10 cellular contexts compared by ENCODE assay signal in the genomic region with DNA sequence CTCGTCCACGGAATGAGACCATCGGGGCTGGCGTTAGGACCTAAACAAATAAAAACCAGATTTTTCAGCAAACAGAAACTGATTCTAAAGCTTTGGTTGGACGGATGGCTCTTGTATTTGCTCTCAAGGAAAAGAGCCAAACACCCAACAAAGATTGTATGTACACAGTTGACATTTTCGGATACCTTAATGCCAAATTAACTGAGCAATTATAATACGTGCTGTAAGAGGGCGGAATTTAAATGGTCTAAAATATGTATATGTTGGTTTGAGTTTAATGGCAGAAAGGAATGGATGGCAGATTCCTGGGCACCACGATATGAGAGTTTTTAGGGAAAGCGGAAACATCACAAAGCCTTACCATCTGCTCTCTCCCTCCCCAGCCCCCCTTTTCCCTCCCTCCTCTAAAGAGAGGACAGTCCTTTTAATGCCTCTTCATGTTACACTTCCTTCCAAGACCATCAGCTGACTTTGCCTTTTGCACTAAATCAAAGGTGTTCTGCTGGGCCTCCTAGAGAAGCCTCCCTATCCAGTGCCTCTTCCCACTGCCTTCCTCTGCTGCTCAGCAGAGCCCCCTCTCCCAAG. TPM values are rescaled to one million over a fixed set of nuclear protein-coding genes. Genes with fewer than 3 reads are reported as not detected.
A peak's percentile ranks its signal among the peaks of the same experiment; 100 is the strongest.
DNase-seq lines count a peak whose midpoint lies in the region; ATAC-seq and TF ChIP-seq lines count a peak whose summit lies in the region.
"Had no signal": no experiment of that assay in that cellular context is flagged by ENCODE, and none has a peak within 500 bp of the region (broad histone marks: within the 10 kb centered on the region; RNA-seq: fewer than 3 reads in every experiment).

No MANE protein-coding gene starts in this region.

- H3K4me1 ChIP-seq in cardiac muscle cell (ENCODE audit: low read depth) = peaks cover 8% of the 10 kb centered on the region
- peaks cover 40% of the 10 kb centered on the region for H3K4me1 ChIP-seq in PC-9 (replicated peaks; ENCODE audit: insufficient read depth)
- H3K4me1 ChIP-seq in right cardiac atrium (ENCODE audit: control insufficient read depth, insufficient read depth, low read length) = peaks cover 10% of the 10 kb centered on the region
- peaks cover 9% of the 10 kb centered on the region for H3K4me1 ChIP-seq in thymus (ENCODE audit: control insufficient read depth, insufficient read depth, low read length)
- no peaks in the 10 kb centered on the region for H3K4me1 ChIP-seq in neuronal stem cell (ENCODE audit: control insufficient read depth in 2 of 2, insufficient read depth in 1 of 2, low read depth in 1 of 2, low read length in 2 of 2)

- H3K14ac ChIP-seq in neuronal stem cell (ENCODE audit: low read length) = no peak overlapping the region

- H2BK5ac ChIP-seq in neuronal stem cell (ENCODE audit: low read length) = no peak overlapping the region

- H3F3A ChIP-seq in PC-9 (ENCODE audit: insufficient read depth, low read depth) = peaks cover 25% of the 10 kb centered on the region

- H3K27me3 ChIP-seq in cardiac muscle cell = no peaks in the 10 kb centered on the region
- no peaks in the 10 kb centered on the region for H3K27me3 ChIP-seq in PC-9 (ENCODE audit: insufficient read depth, low read depth)
- H3K27me3 ChIP-seq in right cardiac atrium (ENCODE audit: control insufficient read depth, insufficient read depth) = no peaks in the 10 kb centered on the region
- H3K27me3 ChIP-seq in thymus (ENCODE audit: control insufficient read depth, insufficient read depth) = no peaks in the 10 kb centered on the region
- H3K27me3 ChIP-seq in neuronal stem cell (ENCODE audit: control insufficient read depth in 3 of 3, insufficient read depth in 3 of 3, low read depth in 1 of 3, low read length in 3 of 3) = no peaks in the 10 kb centered on the region

- H3K9me3 ChIP-seq in cardiac muscle cell (ENCODE audit: low read depth) (no peaks in the 10 kb centered on the region), PC-9 (ENCODE audit: insufficient read depth, low read depth) (no peaks in the 10 kb centered on the region), right cardiac atrium (ENCODE audit: control insufficient read depth, low read length) (no peaks in the 10 kb centered on the region), thymus (ENCODE audit: control insufficient read depth) (no peaks in the 10 kb centered on the region), neuronal stem cell (replicated peaks in 1 of 2; ENCODE audit: control insufficient read depth in 2 of 2, insufficient read depth in 1 of 2, low read depth in 1 of 2, low read length in 2 of 2) (peaks cover 0 to 8% of the 10 kb centered on the region in 2 donors)
- H3K9me3 ChIP-seq: thoracic aorta had no signal

- no peak overlapping the region for H2BK12ac ChIP-seq in neuronal stem cell (ENCODE audit: low read length)

- no peak overlapping the region for H2BK120ac ChIP-seq in neuronal stem cell (ENCODE audit: low read depth, low read length)

- no peak overlapping the region for H4K91ac ChIP-seq in neuronal stem cell (ENCODE audit: low read depth, low read length, poor library complexity)

- H3K4ac ChIP-seq in neuronal stem cell (ENCODE audit: low read length) = no peak overlapping the region

- POLR2A ChIA-PET in PC-9 (lab: Charles Lee; ENCODE audit: unreplicated experiment) = no interaction called here

- H3K4me3 ChIP-seq in cardiac muscle cell (no peak overlapping the region), PC-9 (peak overlapping the region; percentile 25; the same call in 1 of the 2 replicates), right cardiac atrium (ENCODE audit: low read length) (no peak overlapping the region), thymus (ENCODE audit: low read length) (no peak overlapping the region), neuronal stem cell (ENCODE audit: low read length in 2 of 2) (no peak overlapping the region)
- H3K4me3 ChIP-seq: thoracic aorta had no signal

- H4K8ac ChIP-seq in neuronal stem cell (ENCODE audit: low read depth, low read length) = no peak overlapping the region

- H3K79me1 ChIP-seq in neuronal stem cell (ENCODE audit: low read depth, low read length) = no peaks in the 10 kb centered on the region

- intact Hi-C loops in cardiac septum (cut with DNase I) = loop anchor here (5.0 kb wide), 1 partner anchor 98 kb away; a partner anchor contains a TSS
- intact Hi-C loops in PC-9 (cut with micrococcal nuclease; ENCODE audit: unreplicated experiment) = loop anchor here (1.0 to 10.0 kb wide), 4 partner anchors 32 to 194 kb away; a partner anchor contains a TSS
- intact Hi-C loops in right cardiac atrium (cut with DNase I) = no loop called here
- intact Hi-C loops in head of caudate nucleus (cut with DNase I) = no loop called here

- H3K36me3 ChIP-seq in cardiac muscle cell (peaks cover 27% of the 10 kb centered on the region), PC-9 (ENCODE audit: low read depth) (peaks cover 25% of the 10 kb centered on the region), thymus (ENCODE audit: control insufficient read depth, insufficient read depth) (peaks cover 56% of the 10 kb centered on the region), neuronal stem cell (replicated peaks in 1 of 2; ENCODE audit: control insufficient read depth in 2 of 2, insufficient read depth in 2 of 2, low read length in 2 of 2) (peaks cover 24 to 100% of the 10 kb centered on the region in 2 donors)

- H3K18ac ChIP-seq in neuronal stem cell (ENCODE audit: low read length) = no peak overlapping the region

- H2AK5ac ChIP-seq in neuronal stem cell (ENCODE audit: low read depth, low read length) = no peak overlapping the region

- peak overlapping the region; percentile 87 for H3K27ac ChIP-seq in cardiac muscle cell
- peak overlapping the region; percentile 55 for H3K27ac ChIP-seq in PC-9
- peak overlapping the region; percentile 95 for H3K27ac ChIP-seq in right cardiac atrium (ENCODE audit: low read length)
- H3K27ac ChIP-seq in thymus (ENCODE audit: low read depth) = peak overlapping the region; percentile 77
- no peak overlapping the region for H3K27ac ChIP-seq in neuronal stem cell (replicated peaks; ENCODE audit: low read length)
- H3K27ac ChIP-seq: thoracic aorta had no signal

- H3K9ac ChIP-seq in neuronal stem cell (ENCODE audit: low read depth, low read length, poor library complexity) = no peak overlapping the region

- H3K4me2 ChIP-seq in PC-9 (peak overlapping the region; percentile 60), neuronal stem cell (ENCODE audit: insufficient read depth, low read length, poor library complexity, severe bottlenecking) (no peak overlapping the region)

- no peaks in the 10 kb centered on the region for H3K9me2 ChIP-seq in PC-9 (ENCODE audit: insufficient read depth)

- no peak for ATAC-seq in right cardiac atrium

- no peaks in the 10 kb centered on the region for H3K79me2 ChIP-seq in PC-9 (ENCODE audit: low read depth)

- H3K23ac ChIP-seq in neuronal stem cell (ENCODE audit: low read depth, low read length, poor library complexity) = no peak overlapping the region

- H2BK15ac ChIP-seq in neuronal stem cell (ENCODE audit: low read length) = no peak overlapping the region

- no peaks in the 10 kb centered on the region for H4K20me1 ChIP-seq in PC-9 (ENCODE audit: insufficient read depth)

- H2AFZ ChIP-seq in PC-9 = no peak overlapping the region
- no peak overlapping the region for H2AFZ ChIP-seq in neuronal stem cell (ENCODE audit: low read length)

- CTCF ChIA-PET in PC-9 (lab: Charles Lee) = interaction anchor here (0.6 kb wide), 1 partner anchor 33 kb away, joined by 3 read pairs; no protein-coding TSS in a partner anchor

- no TSS peak for BruUV-seq in PC-9 (replicated peaks; lab: Mats Ljungman, UMichigan)

- TF ChIP-seq CTCF in cardiac muscle cell (IDR thresholded peaks at IDR 0.05; ENCODE audit: low read depth, low read length) = no peak
- TF ChIP-seq CTCF in PC-9 (conservative IDR thresholded peaks at IDR 0.05) = no peak

- DNase-seq in cardiac muscle cell (ENCODE audit: low read depth in 1 of 2, low spot score in 1 of 2) (no peak), cardiac septum (ENCODE audit: low spot score) (no peak), PC-9 (peak in 1 of 2 experiments; percentile 37), right cardiac atrium (no peak), midbrain (lab: John Stamatoyannopoulos, UW) (no peak), neuronal stem cell (ENCODE audit: low spot score) (no peak), head of caudate nucleus (no peak)
- DNase-seq: NCI-H446 had no signal

- 66% methylated on average over 10 of the region's 10 CpGs for WGBS in right cardiac atrium
- 77% methylated on average over 10 of the region's 10 CpGs for WGBS in thymus
- WGBS in neuronal stem cell (ENCODE audit: extremely low coverage in 2 of 2, insufficient read length in 2 of 2, insufficient replicate concordance in 1 of 2), 2 donors = no CpG with 5 or more reads among the region's 10 CpGs

RNA-seq across cellular contexts. Expression of a gene that starts 33.2 kb away (rescaled TPM):
- total RNA-seq in cardiac muscle cell (35.4 and 42.8 TPM in 2 replicates), cardiac septum (53.2 TPM), PC-9 (2021) (28.0 and 32.5 TPM in 2 replicates), right cardiac atrium (10 to 100 TPM; 45.9 to 73.2 (median 61.8) TPM)
- polyA plus RNA-seq in cardiac muscle cell (32.0 and 36.6 TPM in 2 replicates), right cardiac atrium (19.4 TPM), thymus (77.8 TPM)
- 30.6 TPM for polyA plus RNA-seq in neuronal stem cell (2013, experiment 1 of 2)
- 31.1 TPM for polyA plus RNA-seq in neuronal stem cell (2013, experiment 2 of 2)

Comparison
In these comparisons a context has a peak if more than half of its experiments do, and no peak if none do; other contexts are left out.
1. intact Hi-C loops: an anchor here in cardiac septum (5.0 kb wide) and PC-9 (1.0 to 10.0 kb wide); none called in right cardiac atrium and head of caudate nucleus.